In genomic region chr10:71479831-71480230, GRCh38 we compare ENCODE assay signal across 18 cellular contexts.
DNase-seq lines count a peak whose midpoint lies in the region; ATAC-seq, FAIRE-seq and TF ChIP-seq lines count a peak whose summit lies in the region.
"Had no signal": no experiment of that assay in that cellular context is flagged by ENCODE, and none has a peak within 500 bp of the region (broad histone marks: within the 10 kb centered on the region; RNA-seq: fewer than 3 reads in every experiment).

No MANE protein-coding gene starts in this region.

- no peak for TF ChIP-seq CTCF in HepG2 (CRISPR knock-in tag; IDR thresholded peaks at IDR 0.05)
- no peak for TF ChIP-seq CTCF in right lobe of liver (IDR thresholded peaks at IDR 0.05)
- no peak for TF ChIP-seq CTCF in bronchial epithelial cell (IDR thresholded peaks at IDR 0.05; ENCODE audit: insufficient read depth, low read length, severe bottlenecking)

- H3K14ac ChIP-seq in neuronal stem cell (ENCODE audit: low read length), result no peak overlapping the region

- H4K8ac ChIP-seq in neuronal stem cell (ENCODE audit: low read depth, low read length), result no peak overlapping the region

- no peak overlapping the region for H2BK12ac ChIP-seq in neuronal stem cell (ENCODE audit: low read length)

- H3K23ac ChIP-seq in neuronal stem cell (ENCODE audit: low read depth, low read length, poor library complexity), result no peak overlapping the region

- H2AK5ac ChIP-seq in neuronal stem cell (ENCODE audit: low read depth, low read length), result no peak overlapping the region

- intact Hi-C loops in HepG2 (cut with micrococcal nuclease; ENCODE audit: unreplicated experiment) (no loop called here), right lobe of liver (cut with DNase I) (loop anchor here in 1 of 2 donors (10.0 kb wide), 1 partner anchor 155 kb away; no protein-coding TSS in a partner anchor)

- H3K27me3 ChIP-seq in HepG2 (ENCODE audit: control insufficient read depth in 1 of 2, insufficient read depth in 2 of 2, low read length in 2 of 2), result peaks cover 4 to 75% of the 10 kb centered on the region in 2 experiments; a peak in 4 of 5 replicates
- no peaks in the 10 kb centered on the region for H3K27me3 ChIP-seq in right lobe of liver
- H3K27me3 ChIP-seq in bronchial epithelial cell (ENCODE audit: control insufficient read depth, insufficient read depth, low read length), result peaks cover 14% of the 10 kb centered on the region
- peaks cover 0 to 39% (median 0%) of the 10 kb centered on the region in 3 experiments for H3K27me3 ChIP-seq in neuronal stem cell (ENCODE audit: control insufficient read depth in 3 of 3, insufficient read depth in 3 of 3, low read depth in 1 of 3, low read length in 3 of 3)

- H2BK5ac ChIP-seq in neuronal stem cell (ENCODE audit: low read length), result no peak overlapping the region

- H3K36me3 ChIP-seq in HepG2 (replicated peaks in 1 of 2; ENCODE audit: control insufficient read depth in 1 of 2, insufficient read depth in 2 of 2, low read length in 2 of 2), result no peaks in the 10 kb centered on the region
- H3K36me3 ChIP-seq in right lobe of liver, result no peaks in the 10 kb centered on the region
- no peaks in the 10 kb centered on the region for H3K36me3 ChIP-seq in bronchial epithelial cell (ENCODE audit: control insufficient read depth, insufficient read depth, low read length)
- H3K36me3 ChIP-seq in neuronal stem cell (replicated peaks in 1 of 2; ENCODE audit: control insufficient read depth in 2 of 2, insufficient read depth in 2 of 2, low read length in 2 of 2), result no peaks in the 10 kb centered on the region

- H3K4me2 ChIP-seq in HepG2 (ENCODE audit: low read depth, low read length) (no peak overlapping the region), neuronal stem cell (ENCODE audit: insufficient read depth, low read length, poor library complexity, severe bottlenecking) (no peak overlapping the region)

- H2BK120ac ChIP-seq in neuronal stem cell (ENCODE audit: low read depth, low read length), result no peak overlapping the region

- TF ChIP-seq EP300 in HepG2 (IDR thresholded peaks at IDR 0.05; ENCODE audit: low read depth in 2 of 2, low read length in 2 of 2) (no peak), HepG2 (CRISPR knock-in tag; IDR thresholded peaks at IDR 0.05; ENCODE audit: borderline replicate concordance) (no peak)

- ATAC-seq in HepG2 (no peak), right lobe of liver (no peak), HG02623 (IDR thresholded peaks at IDR 0.05; ENCODE audit: unreplicated experiment) (no peak), GM18867 (IDR thresholded peaks at IDR 0.05; ENCODE audit: unreplicated experiment) (no peak)
- ATAC-seq: HCT116 had no signal

- no peak overlapping the region for H3K4ac ChIP-seq in neuronal stem cell (ENCODE audit: low read length)

- in situ Hi-C loops in HepG2 (cut with HindIII; ENCODE audit: extremely low pct_ligation_motif_present, low pct_unique_long_range_greater_than_20kb), result no loop called here

- no peak overlapping the region for H3K4me3 ChIP-seq in HepG2 (replicated peaks in 1 of 3; ENCODE audit: insufficient read depth in 1 of 3, low read depth in 2 of 3, low read length in 3 of 3)
- H3K4me3 ChIP-seq in right lobe of liver, result no peak overlapping the region
- H3K4me3 ChIP-seq in bronchial epithelial cell (ENCODE audit: low read depth, low read length), result no peak overlapping the region
- H3K4me3 ChIP-seq in neuronal stem cell (ENCODE audit: low read length in 2 of 2), result no peak overlapping the region
- H3K4me3 ChIP-seq: GM23248 had no signal

- FAIRE-seq in HepG2 (lab: Jason Lieb, UNC) (no peak), bronchial epithelial cell (lab: Jason Lieb, UNC) (peak; percentile 81)
- FAIRE-seq: GM12891, GM18507 had no signal

- no peaks in the 10 kb centered on the region for H3K79me2 ChIP-seq in HepG2 (ENCODE audit: insufficient read depth, low read length)

- 10% methylated on average over 3 of the region's 5 CpGs for WGBS in HepG2 (ENCODE audit: low lambda C conversion rate)
- WGBS in right lobe of liver (ENCODE audit: insufficient coverage, low coverage, low lambda C conversion rate, missing lambda C conversion rate), result 64% methylated on average over 2 of the region's 5 CpGs
- WGBS in neuronal stem cell (ENCODE audit: extremely low coverage in 2 of 2, insufficient read length in 2 of 2, insufficient replicate concordance in 1 of 2), 2 donors, result no CpG with 5 or more reads among the region's 5 CpGs

- H3K9me3 ChIP-seq in HepG2 (ENCODE audit: low read length) (no peaks in the 10 kb centered on the region), right lobe of liver (no peaks in the 10 kb centered on the region), neuronal stem cell (replicated peaks in 1 of 2; ENCODE audit: control insufficient read depth in 2 of 2, insufficient read depth in 1 of 2, low read depth in 1 of 2, low read length in 2 of 2) (no peaks in the 10 kb centered on the region)

- DNase-seq in HepG2 (ENCODE audit: low spot score) (no peak), right lobe of liver (no peak), bronchial epithelial cell (ENCODE audit: low read depth) (no peak), neuronal stem cell (ENCODE audit: low spot score) (no peak)
- DNase-seq: C1 segment of cervical spinal cord; Calu3; CD4-positive, alpha-beta memory T cell; COR-L47; DMS53; DMS79 treated with DMSO at 0.1 percent for 48 hours; GF-D8; GM23248; H9 had no signal

- H3K18ac ChIP-seq in neuronal stem cell (ENCODE audit: low read length), result peak overlapping the region; percentile 9

- CTCF ChIA-PET in HepG2 (lab: Yijun Ruan, JAX; ENCODE audit: low intra/inter-chr PET ratio, low total read pairs), result no interaction called here

- no peak for TF ChIP-seq RAD21 in HepG2 (CRISPR knock-in tag; IDR thresholded peaks at IDR 0.05)

- no peak overlapping the region for H2BK15ac ChIP-seq in neuronal stem cell (ENCODE audit: low read length)

- no peak overlapping the region for H2AFZ ChIP-seq in HepG2 (ENCODE audit: low read length)
- H2AFZ ChIP-seq in neuronal stem cell (ENCODE audit: low read length), result no peak overlapping the region
- H2AFZ ChIP-seq: GM23248 had no signal

- H4K91ac ChIP-seq in neuronal stem cell (ENCODE audit: low read depth, low read length, poor library complexity), result no peak overlapping the region

- H4K20me1 ChIP-seq in HepG2 (ENCODE audit: insufficient read depth, low read length), result no peaks in the 10 kb centered on the region

- no peaks in the 10 kb centered on the region for H3K79me1 ChIP-seq in neuronal stem cell (ENCODE audit: low read depth, low read length)

- H3K4me1 ChIP-seq in HepG2 (ENCODE audit: insufficient read depth, low read length) (no peaks in the 10 kb centered on the region), right lobe of liver (peaks cover 0 to 11% (median 5%) of the 10 kb centered on the region in 4 donors), neuronal stem cell (ENCODE audit: control insufficient read depth in 2 of 2, insufficient read depth in 1 of 2, low read depth in 1 of 2, low read length in 2 of 2) (peaks cover 0 to 10% of the 10 kb centered on the region in 2 donors)

- TF ChIP-seq POLR2A in HepG2 (IDR thresholded peaks at IDR 0.05; ENCODE audit: insufficient read depth in 1 of 2, low read depth in 2 of 2, low read length in 2 of 2) (no peak), right lobe of liver (IDR thresholded peaks at IDR 0.05) (no peak)

- POLR2A ChIA-PET in HepG2 (lab: Yijun Ruan, JAX), result no interaction called here

- H3K27ac ChIP-seq in HepG2 (ENCODE audit: extremely low read length, insufficient read depth, low read length) (no peak overlapping the region), right lobe of liver (no peak overlapping the region), neuronal stem cell (replicated peaks; ENCODE audit: low read length) (no peak overlapping the region)
- H3K27ac ChIP-seq: GM23248 had no signal

- BruUV-seq in HepG2 (replicated peaks; lab: Mats Ljungman, UMichigan), result no TSS peak

- H3K9ac ChIP-seq in HepG2 (ENCODE audit: insufficient read depth, low read depth, low read length) (no peak overlapping the region), neuronal stem cell (ENCODE audit: low read depth, low read length, poor library complexity) (no peak overlapping the region)
- H3K9ac ChIP-seq: GM23248 had no signal

TF ChIP-seq in HepG2, 621 proteins besides CTCF, POLR2A, EP300 and RAD21:
- TF ChIP-seq PTBP1 (IDR thresholded peaks at IDR 0.05; ENCODE audit: low read depth, low read length, poor library complexity, severe bottlenecking) (no peak), MNT (IDR thresholded peaks at IDR 0.05) (peak; percentile 82)
